In the genomic region with DNA sequence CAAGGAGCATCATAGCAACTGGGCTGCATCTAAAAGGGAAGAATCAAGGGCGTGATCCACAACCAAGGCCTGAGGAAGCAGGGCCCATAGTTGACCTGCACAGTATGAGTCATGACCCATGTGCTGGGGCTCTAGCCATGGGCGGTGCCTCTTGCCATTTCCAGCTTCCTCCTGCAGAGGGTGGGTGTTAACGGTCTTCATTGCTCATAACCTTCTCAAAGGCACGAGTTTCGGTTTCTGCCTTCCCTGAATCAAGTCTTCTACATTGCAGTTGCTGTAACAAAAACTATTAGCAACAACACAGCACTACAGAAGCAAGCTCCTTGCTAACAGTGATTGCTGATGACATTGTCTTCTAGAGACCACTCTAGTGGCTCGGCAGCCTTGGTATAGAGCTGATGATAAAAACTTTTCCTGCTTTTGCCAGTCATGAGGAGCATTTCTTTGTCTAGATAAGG, we compare ENCODE assay signal across 9 cellular contexts.
DNase-seq lines count a peak whose midpoint lies in the region; ATAC-seq and TF ChIP-seq lines count a peak whose summit lies in the region.
"Had no signal": no experiment of that assay in that cellular context is flagged by ENCODE, and none has a peak within 500 bp of the region (broad histone marks: within the 10 kb centered on the region; RNA-seq: fewer than 3 reads in every experiment).

No MANE protein-coding gene starts in this region.

- H3K4me1 Mint-ChIP-seq in mesothelial cell of epicardium, result peaks cover 14% of the 10 kb centered on the region

- peak overlapping the region; percentile 97 for H3K27ac ChIP-seq in GM23248
- H3K27ac ChIP-seq in cardiac muscle cell, result no peak overlapping the region
- H3K27ac ChIP-seq: SK-N-MC had no signal

- H3F3A ChIP-seq in GM23248 (ENCODE audit: insufficient read depth) (peaks cover 26% of the 10 kb centered on the region), Loucy (ENCODE audit: low read depth) (no peaks in the 10 kb centered on the region)

- no peak overlapping the region for H3K27ac Mint-ChIP-seq in mesothelial cell of epicardium

- H3K9ac ChIP-seq in GM23248 (peak overlapping the region; percentile 77), Loucy (ENCODE audit: low read depth, low read length, poor library complexity, severe bottlenecking) (no peak overlapping the region)

- ATAC-seq in HG02840 (IDR thresholded peaks at IDR 0.05; ENCODE audit: low FRiP score, unreplicated experiment), result no peak

- H2AFZ ChIP-seq in GM23248 (peak overlapping the region; percentile 62), Loucy (ENCODE audit: low read length) (no peak overlapping the region)

- H3K36me3 ChIP-seq in GM23248 (ENCODE audit: low read depth), result no peaks in the 10 kb centered on the region
- H3K36me3 ChIP-seq in Loucy (ENCODE audit: insufficient read depth, low read length), result no peaks in the 10 kb centered on the region
- H3K36me3 ChIP-seq in cardiac muscle cell, result no peaks in the 10 kb centered on the region

- H3K4me2 ChIP-seq in GM23248 (ENCODE audit: unreplicated experiment) (peak overlapping the region; percentile 82), Loucy (ENCODE audit: low read depth, low read length, poor library complexity, severe bottlenecking) (peak overlapping the region; percentile 7)

- DNase-seq in GM04504 (ENCODE audit: low read depth) (peak; percentile 36), GM23248 (peak; percentile 99), cardiac muscle cell (ENCODE audit: low read depth in 1 of 2, low spot score in 1 of 2) (peak in 1 of 2 donors; percentile 92), mesothelial cell of epicardium (ENCODE audit: low spot score in 2 of 2, unreplicated experiment in 2 of 2) (no peak)
- DNase-seq in activated CD8-positive, alpha-beta memory T cell treated with anti-CD3 and anti-CD28 coated beads, Interleukin-2, amount 50 U/mL, for 4 hours, result peak; percentile 20
- peak; percentile 9 for DNase-seq in stimulated activated CD4-positive, alpha-beta T cell treated with anti-CD3 and anti-CD28 coated beads, Interleukin-1b, Interleukin-23, amount 100 ng/mL, for 4 hours (ENCODE audit: low read depth in 2 of 2)

- no peak overlapping the region for H3K4me3 Mint-ChIP-seq in mesothelial cell of epicardium

- no peaks in the 10 kb centered on the region for H3K36me3 Mint-ChIP-seq in mesothelial cell of epicardium

- 16 to 17% methylated on average over 6 of the region's 6 CpGs for WGBS in GM23248 (ENCODE audit: low coverage in 1 of 2, low lambda C conversion rate in 2 of 2, missing lambda C conversion rate in 2 of 2), 2 experiments

- no peaks in the 10 kb centered on the region for H3K27me3 Mint-ChIP-seq in mesothelial cell of epicardium (ENCODE audit: low read depth)

- H4K20me1 ChIP-seq in GM23248 (ENCODE audit: insufficient read depth) (no peaks in the 10 kb centered on the region), Loucy (ENCODE audit: insufficient read depth, low read length, poor library complexity, severe bottlenecking) (no peaks in the 10 kb centered on the region)

- H3K9me3 ChIP-seq in GM23248 (ENCODE audit: low read depth) (no peaks in the 10 kb centered on the region), Loucy (ENCODE audit: insufficient read depth, low read depth, low read length) (no peaks in the 10 kb centered on the region), cardiac muscle cell (ENCODE audit: low read depth) (no peaks in the 10 kb centered on the region)

- no peak for TF ChIP-seq CTCF in Loucy (conservative IDR thresholded peaks at IDR 0.05; ENCODE audit: low read length)
- TF ChIP-seq CTCF in cardiac muscle cell (IDR thresholded peaks at IDR 0.05; ENCODE audit: low read depth, low read length), result peak; percentile 38
- no peak for TF ChIP-seq CTCF in mesothelial cell of epicardium (IDR thresholded peaks at IDR 0.05; ENCODE audit: unreplicated experiment)

- H3K9me3 Mint-ChIP-seq in mesothelial cell of epicardium, result no peaks in the 10 kb centered on the region

- H3K79me2 ChIP-seq in GM23248 (ENCODE audit: insufficient read depth), result no peaks in the 10 kb centered on the region
- no peaks in the 10 kb centered on the region for H3K79me2 ChIP-seq in Loucy (ENCODE audit: insufficient read depth, low read length)

- peaks cover 24% of the 10 kb centered on the region for H3K4me1 ChIP-seq in GM23248 (ENCODE audit: insufficient read depth)
- no peaks in the 10 kb centered on the region for H3K4me1 ChIP-seq in Loucy (ENCODE audit: insufficient read depth, low read length, poor library complexity, severe bottlenecking)
- no peaks in the 10 kb centered on the region for H3K4me1 ChIP-seq in cardiac muscle cell (ENCODE audit: low read depth)

- H3K27me3 ChIP-seq in GM23248 (replicated peaks; ENCODE audit: insufficient read depth) (no peaks in the 10 kb centered on the region), Loucy (ENCODE audit: insufficient read depth, low read length, poor library complexity, severe bottlenecking) (no peaks in the 10 kb centered on the region), cardiac muscle cell (no peaks in the 10 kb centered on the region)

- in situ Hi-C loops in GM23248 (cut with MboI), result no loop called here

- H3K4me3 ChIP-seq in GM23248 (peak overlapping the region; percentile 61), Loucy (ENCODE audit: low read length, poor library complexity, severe bottlenecking) (no peak overlapping the region), cardiac muscle cell (no peak overlapping the region)
- H3K4me3 ChIP-seq: SK-N-MC had no signal

- no peaks in the 10 kb centered on the region for H3K9me2 ChIP-seq in GM23248 (ENCODE audit: insufficient read depth)
- no peaks in the 10 kb centered on the region for H3K9me2 ChIP-seq in Loucy (replicated peaks; ENCODE audit: low read depth, low read length)

Comparison
In these comparisons a context has a peak if more than half of its experiments do, and no peak if none do; other contexts are left out.
1. DNase-seq: peak in GM04504 (single experiment), GM23248 (single experiment), activated CD8-positive, alpha-beta memory T cell treated with anti-CD3 and anti-CD28 coated beads, Interleukin-2, amount 50 U/mL, for 4 hours (single experiment) and stimulated activated CD4-positive, alpha-beta T cell treated with anti-CD3 and anti-CD28 coated beads, Interleukin-1b, Interleukin-23, amount 100 ng/mL, for 4 hours (2 of 2); none in mesothelial cell of epicardium (0 of 2).